Comparison of ENCODE assay signal across 1 cellular context in genomic region chr5:14588758-14589543, GRCh38.
TF ChIP-seq lines count a peak whose summit lies in the region.

No MANE protein-coding gene starts in this region.

TF ChIP-seq in IMR-90, 13 proteins besides CTCF, POLR2A, EP300 and RAD21:
- no peak for TF ChIP-seq MAZ (IDR thresholded peaks at IDR 0.05; ENCODE audit: borderline replicate concordance, low read depth, low read length)
- no peak for TF ChIP-seq SMC3 (IDR thresholded peaks at IDR 0.05; ENCODE audit: low read depth, low read length)
- TF ChIP-seq MAFK (IDR thresholded peaks at IDR 0.05; ENCODE audit: low read depth, low read length), result no peak
- TF ChIP-seq ELK1 (IDR thresholded peaks at IDR 0.05; ENCODE audit: borderline replicate concordance, low read depth, low read length), result no peak
- TF ChIP-seq NFE2L2 (IDR thresholded peaks at IDR 0.05; ENCODE audit: low read depth, low read length), result no peak
- TF ChIP-seq FOS (IDR thresholded peaks at IDR 0.05; ENCODE audit: low read depth, low read length), result no peak
- no peak for TF ChIP-seq USF2 (IDR thresholded peaks at IDR 0.05; ENCODE audit: low read depth, low read length)
- TF ChIP-seq RCOR1 (IDR thresholded peaks at IDR 0.05; ENCODE audit: insufficient replicate concordance, low read length), result no peak
- no peak for TF ChIP-seq RFX5 (IDR thresholded peaks at IDR 0.05; ENCODE audit: low read depth, low read length)
- TF ChIP-seq BHLHE40 (IDR thresholded peaks at IDR 0.05; ENCODE audit: low read depth, low read length), result no peak
- no peak for TF ChIP-seq CHD1 (IDR thresholded peaks at IDR 0.05; ENCODE audit: low read depth, low read length)
- no peak for TF ChIP-seq CEBPB (IDR thresholded peaks at IDR 0.05; ENCODE audit: low read depth, low read length)
- no peak for TF ChIP-seq MXI1 (IDR thresholded peaks at IDR 0.05; ENCODE audit: borderline replicate concordance, low read depth, low read length)
